In genomic region chr15:85086855-85087254, GRCh38 we compare ENCODE assay signal across 40 cellular contexts.
"Had no signal": no experiment of that assay in that cellular context is flagged by ENCODE, and none has a peak within 500 bp of the region (broad histone marks: within the 10 kb centered on the region; RNA-seq: fewer than 3 reads in every experiment).

No MANE protein-coding gene starts in this region.

- H3K36me3 ChIP-seq: breast epithelium had no signal

- ATAC-seq: activated naive CD4-positive, alpha-beta T cell treated with anti-CD3 and anti-CD28 coated beads, Interleukin-2, amount 50 U/mL, for 72 hours; activated naive CD8-positive, alpha-beta T cell treated with anti-CD3 and anti-CD28 coated beads, Interleukin-2, amount 50 U/mL, for 24 hours; activated T-cell treated with anti-CD3 and anti-CD28 coated beads, Interleukin-2, amount 50 U/mL, for 4 hours; activated T-cell treated with anti-CD3 and anti-CD28 coated beads, Interleukin-2, amount 50 U/mL, for 72 hours; activated T-helper 17 cell treated with anti-CD3 and anti-CD28 coated beads, Interleukin-2, amount 50 U/mL, for 72 hours; body of pancreas had no signal

- H3K27ac ChIP-seq: adrenal gland, ascending aorta, body of pancreas, brain microvascular endothelial cell, breast epithelium, cardiac muscle cell had no signal

- FAIRE-seq: astrocyte, bronchial epithelial cell had no signal

- H3K9me3 ChIP-seq: adrenal gland, ascending aorta, body of pancreas, breast epithelium had no signal

- H3K4me1 ChIP-seq: adrenal gland, ascending aorta, body of pancreas, breast epithelium had no signal

- H3K27me3 ChIP-seq: adrenal gland, ascending aorta, body of pancreas, brain microvascular endothelial cell, breast epithelium, cardiac muscle cell had no signal

- H3K27me3 Mint-ChIP-seq: activated naive CD4-positive, alpha-beta T cell treated with anti-CD3 and anti-CD28 coated beads, Interleukin-2, amount 10 ng/mL, durations not matched to agents 7 days and 5 days; activated naive CD4-positive, alpha-beta T cell treated with anti-CD3 and anti-CD28 coated beads, Interleukin-2, amount 50 U/mL, for 24 hours; activated naive CD8-positive, alpha-beta T cell; activated naive CD8-positive, alpha-beta T cell treated with anti-CD3 and anti-CD28 coated beads for 36 hours; activated naive CD8-positive, alpha-beta T cell treated with anti-CD3 and anti-CD28 coated beads, Interleukin-2, amount 10 ng/mL, durations not matched to agents 7 days and 5 days; activated naive CD8-positive, alpha-beta T cell treated with anti-CD3 and anti-CD28 coated beads, Interleukin-2, amount 50 U/mL, for 24 hours; activated T-cell treated with anti-CD3 and anti-CD28 coated beads, Interleukin-2, amount 50 U/mL, for 24 hours; activated T-helper 17 cell treated with anti-CD3 and anti-CD28 coated beads, Interleukin-2, amount 50 U/mL, for 72 hours; central memory CD8-positive, alpha-beta T cell had no signal

- H3K27ac Mint-ChIP-seq: activated naive CD4-positive, alpha-beta T cell treated with anti-CD3 and anti-CD28 coated beads for 36 hours; activated naive CD4-positive, alpha-beta T cell treated with anti-CD3 and anti-CD28 coated beads, Interleukin-2, amount 10 ng/mL, durations not matched to agents 7 days and 5 days; activated naive CD4-positive, alpha-beta T cell treated with anti-CD3 and anti-CD28 coated beads, Interleukin-2, amount 50 U/mL, for 24 hours; activated naive CD4-positive, alpha-beta T cell treated with anti-CD3 and anti-CD28 coated beads, Interleukin-2, amount 50 U/mL, for 72 hours; activated naive CD8-positive, alpha-beta T cell; activated naive CD8-positive, alpha-beta T cell treated with anti-CD3 and anti-CD28 coated beads for 36 hours; activated naive CD8-positive, alpha-beta T cell treated with anti-CD3 and anti-CD28 coated beads, Interleukin-2, amount 10 ng/mL, durations not matched to agents 7 days and 5 days; activated naive CD8-positive, alpha-beta T cell treated with anti-CD3 and anti-CD28 coated beads, Interleukin-2, amount 50 U/mL, for 24 hours; activated T-cell treated with anti-CD3 and anti-CD28 coated beads, Interleukin-2, amount 50 U/mL, for 24 hours; activated T-cell treated with anti-CD3 and anti-CD28 coated beads, Interleukin-2, amount 50 U/mL, for 72 hours; activated T-helper 1 cell treated with anti-CD3 and anti-CD28 coated beads, Interleukin-12 subunit alpha, Interleukin-12 subunit beta, Interleukin-2, Interleukin-4 antibody, amounts not matched to agents 30 ng/mL and 10 ng/mL and 1 ng/mL, durations not matched to agents 14 hours and 24 hours and 36 hours; activated T-helper 17 cell treated with anti-CD3 and anti-CD28 coated beads, Interleukin-2, amount 50 U/mL, for 72 hours; activated T-helper 2 cell treated with anti-CD3 and anti-CD28 coated beads, Interferon-gamma antibody, Interleukin-2, Interleukin-4, amounts not matched to agents 10 μg/mL and 5 μg/mL and 100 μg/mL, durations not matched to agents 14 hours and 24 hours and 36 hours; brain had no signal

- H3K9me3 Mint-ChIP-seq: activated naive CD4-positive, alpha-beta T cell treated with anti-CD3 and anti-CD28 coated beads for 36 hours; activated naive CD4-positive, alpha-beta T cell treated with anti-CD3 and anti-CD28 coated beads, Interleukin-2, amount 10 ng/mL, durations not matched to agents 7 days and 5 days; activated naive CD4-positive, alpha-beta T cell treated with anti-CD3 and anti-CD28 coated beads, Interleukin-2, amount 50 U/mL, for 24 hours; activated naive CD4-positive, alpha-beta T cell treated with anti-CD3 and anti-CD28 coated beads, Interleukin-2, amount 50 U/mL, for 72 hours; activated naive CD8-positive, alpha-beta T cell treated with anti-CD3 and anti-CD28 coated beads for 36 hours; activated naive CD8-positive, alpha-beta T cell treated with anti-CD3 and anti-CD28 coated beads, Interleukin-2, amount 10 ng/mL, durations not matched to agents 7 days and 5 days; activated naive CD8-positive, alpha-beta T cell treated with anti-CD3 and anti-CD28 coated beads, Interleukin-2, amount 50 U/mL, for 24 hours; activated T-cell treated with anti-CD3 and anti-CD28 coated beads, Interleukin-2, amount 50 U/mL, for 24 hours; activated T-cell treated with anti-CD3 and anti-CD28 coated beads, Interleukin-2, amount 50 U/mL, for 4 hours; activated T-cell treated with anti-CD3 and anti-CD28 coated beads, Interleukin-2, amount 50 U/mL, for 72 hours; activated T-helper 1 cell treated with anti-CD3 and anti-CD28 coated beads, Interleukin-12 subunit alpha, Interleukin-12 subunit beta, Interleukin-2, Interleukin-4 antibody, amounts not matched to agents 30 ng/mL and 10 ng/mL and 1 ng/mL, durations not matched to agents 14 hours and 24 hours and 36 hours; activated T-helper 17 cell treated with anti-CD3 and anti-CD28 coated beads, Interleukin-2, amount 50 U/mL, for 72 hours; activated T-helper 2 cell treated with anti-CD3 and anti-CD28 coated beads, Interferon-gamma antibody, Interleukin-2, Interleukin-4, amounts not matched to agents 10 μg/mL and 5 μg/mL and 100 μg/mL, durations not matched to agents 14 hours and 24 hours and 36 hours; central memory CD8-positive, alpha-beta T cell had no signal

- H3K4me3 ChIP-seq: adrenal gland, ascending aorta, body of pancreas, breast epithelium, cardiac muscle cell had no signal

- DNase-seq: activated effector memory CD4-positive, alpha-beta T cell treated with anti-CD3 and anti-CD28 coated beads, Interleukin-2, amount 50 U/mL, for 16 hours; activated effector memory CD4-positive, alpha-beta T cell treated with Interleukin-2 at 50 U/mL for 16 hours; activated gamma-delta T cell; activated gamma-delta T cell treated with Interleukin-2 at 50 U/mL for 16 hours; activated naive CD4-positive, alpha-beta T cell; activated naive CD4-positive, alpha-beta T cell treated with anti-CD3 and anti-CD28 coated beads for 36 hours; activated naive CD4-positive, alpha-beta T cell treated with anti-CD3 and anti-CD28 coated beads, Interleukin-2, amount 10 ng/mL, durations not matched to agents 7 days and 5 days; activated naive CD4-positive, alpha-beta T cell treated with anti-CD3 and anti-CD28 coated beads, Interleukin-2, amount 50 U/mL, for 16 hours; activated naive CD4-positive, alpha-beta T cell treated with Interleukin-2 at 50 U/mL for 16 hours; activated naive CD8-positive, alpha-beta T cell treated with anti-CD3 and anti-CD28 coated beads for 36 hours; activated naive CD8-positive, alpha-beta T cell treated with anti-CD3 and anti-CD28 coated beads, Interleukin-2, amount 10 ng/mL, durations not matched to agents 7 days and 5 days; activated naive CD8-positive, alpha-beta T cell treated with anti-CD3 and anti-CD28 coated beads, Interleukin-2, amount 50 U/mL, for 24 hours; activated T-cell treated with anti-CD3 and anti-CD28 coated beads, Interleukin-2, amount 50 U/mL, for 1 hour; activated T-cell treated with anti-CD3 and anti-CD28 coated beads, Interleukin-2, amount 50 U/mL, for 24 hours; activated T-cell treated with anti-CD3 and anti-CD28 coated beads, Interleukin-2, amount 50 U/mL, for 4 hours; activated T-cell treated with anti-CD3 and anti-CD28 coated beads, Interleukin-2, amount 50 U/mL, for 48 hours; activated T-cell treated with anti-CD3 and anti-CD28 coated beads, Interleukin-2, amount 50 U/mL, for 72 hours; adrenal gland; amniotic stem cell; amygdala; anterior cingulate cortex; aorta; body of pancreas; brain microvascular endothelial cell; caudate nucleus; central memory CD4-positive, alpha-beta T cell; cerebellar nuclear complex had no signal

- H3K4me3 Mint-ChIP-seq: activated naive CD4-positive, alpha-beta T cell treated with anti-CD3 and anti-CD28 coated beads for 36 hours; activated naive CD4-positive, alpha-beta T cell treated with anti-CD3 and anti-CD28 coated beads, Interleukin-2, amount 10 ng/mL, durations not matched to agents 7 days and 5 days; activated naive CD4-positive, alpha-beta T cell treated with anti-CD3 and anti-CD28 coated beads, Interleukin-2, amount 50 U/mL, for 24 hours; activated naive CD8-positive, alpha-beta T cell; activated naive CD8-positive, alpha-beta T cell treated with anti-CD3 and anti-CD28 coated beads for 36 hours; activated naive CD8-positive, alpha-beta T cell treated with anti-CD3 and anti-CD28 coated beads, Interleukin-2, amount 10 ng/mL, durations not matched to agents 7 days and 5 days; activated naive CD8-positive, alpha-beta T cell treated with anti-CD3 and anti-CD28 coated beads, Interleukin-2, amount 50 U/mL, for 24 hours; activated T-cell treated with anti-CD3 and anti-CD28 coated beads, Interleukin-2, amount 50 U/mL, for 24 hours; activated T-cell treated with anti-CD3 and anti-CD28 coated beads, Interleukin-2, amount 50 U/mL, for 4 hours; activated T-cell treated with anti-CD3 and anti-CD28 coated beads, Interleukin-2, amount 50 U/mL, for 72 hours; activated T-helper 1 cell treated with anti-CD3 and anti-CD28 coated beads, Interleukin-12 subunit alpha, Interleukin-12 subunit beta, Interleukin-2, Interleukin-4 antibody, amounts not matched to agents 30 ng/mL and 10 ng/mL and 1 ng/mL, durations not matched to agents 14 hours and 24 hours and 36 hours; activated T-helper 17 cell treated with anti-CD3 and anti-CD28 coated beads, Interleukin-2, amount 50 U/mL, for 72 hours; brain; central memory CD8-positive, alpha-beta T cell had no signal

- H3K4me1 Mint-ChIP-seq: activated naive CD4-positive, alpha-beta T cell treated with anti-CD3 and anti-CD28 coated beads, Interleukin-2, amount 10 ng/mL, durations not matched to agents 7 days and 5 days; activated naive CD4-positive, alpha-beta T cell treated with anti-CD3 and anti-CD28 coated beads, Interleukin-2, amount 50 U/mL, for 24 hours; activated naive CD8-positive, alpha-beta T cell treated with anti-CD3 and anti-CD28 coated beads for 36 hours; activated naive CD8-positive, alpha-beta T cell treated with anti-CD3 and anti-CD28 coated beads, Interleukin-2, amount 10 ng/mL, durations not matched to agents 7 days and 5 days; activated naive CD8-positive, alpha-beta T cell treated with anti-CD3 and anti-CD28 coated beads, Interleukin-2, amount 50 U/mL, for 24 hours; activated T-helper 17 cell treated with anti-CD3 and anti-CD28 coated beads, Interleukin-2, amount 50 U/mL, for 72 hours; central memory CD8-positive, alpha-beta T cell had no signal
